Comparison of ENCODE assay signal across 19 cellular contexts in the genomic region with DNA sequence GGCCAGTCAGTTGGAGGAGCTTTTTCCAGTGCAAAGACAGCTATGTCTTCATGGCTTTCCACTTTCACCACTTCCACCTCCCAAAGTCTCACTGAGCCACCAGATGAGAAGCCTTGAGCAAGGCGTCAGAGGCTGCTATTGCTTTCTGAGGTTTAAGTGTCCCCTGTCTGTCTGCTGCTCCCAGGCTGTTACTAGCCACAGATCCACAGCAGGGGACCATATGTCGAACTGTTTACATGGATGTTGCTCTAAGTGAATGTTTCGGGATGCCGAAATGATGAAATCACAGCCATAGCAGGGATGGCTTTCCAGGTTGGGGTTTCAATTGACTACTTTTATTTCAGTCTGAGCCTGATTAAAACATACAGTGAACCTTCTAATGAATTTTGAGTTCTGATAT.
DNase-seq lines count a peak whose midpoint lies in the region; ATAC-seq and TF ChIP-seq lines count a peak whose summit lies in the region.
"Had no signal": no experiment of that assay in that cellular context is flagged by ENCODE, and none has a peak within 500 bp of the region (broad histone marks: within the 10 kb centered on the region; RNA-seq: fewer than 3 reads in every experiment).

No MANE protein-coding gene starts in this region.

- H3K4ac ChIP-seq in mesendoderm (ENCODE audit: low read depth, low read length), result no peak overlapping the region

- DNase-seq in BJ (ENCODE audit: low read depth) (peak; percentile 94), HFFc6 (peak; percentile 42), astrocyte of the hippocampus (ENCODE audit: low read depth, low spot score) (peak; percentile 64), mesendoderm (peak; percentile 50), ecto neural progenitor cell (ENCODE audit: low spot score) (no peak)
- DNase-seq in CD8-positive, alpha-beta T cell, result no peak
- no peak for DNase-seq in stimulated activated CD4-positive, alpha-beta T cell treated with anti-CD3 and anti-CD28 coated beads, Interleukin-2, amount 100 ng/mL, for 48 hours
- DNase-seq: activated CD8-positive, alpha-beta T cell treated with anti-CD3 and anti-CD28 coated beads for 36 hours; activated naive CD8-positive, alpha-beta T cell treated with anti-CD3 and anti-CD28 coated beads, Interleukin-2, amount 10 ng/mL, durations not matched to agents 7 days and 5 days; central memory CD4-positive, alpha-beta T cell; effector memory CD8-positive, alpha-beta T cell; NCI-H2029; pancreas; small intestine; thyroid gland had no signal

- WGBS in mesendoderm (ENCODE audit: extremely low coverage, insufficient coverage, low lambda C conversion rate), result no CpG with 5 or more reads among the region's 4 CpGs

- H3K27ac Mint-ChIP-seq in HFFc6, result peak overlapping the region; percentile 81
- H3K27ac Mint-ChIP-seq in CD8-positive, alpha-beta T cell, result no peak overlapping the region
- H3K27ac Mint-ChIP-seq: activated naive CD8-positive, alpha-beta T cell treated with anti-CD3 and anti-CD28 coated beads, Interleukin-2, amount 10 ng/mL, durations not matched to agents 7 days and 5 days; activated T-helper 1 cell treated with anti-CD3 and anti-CD28 coated beads, Interleukin-12 subunit alpha, Interleukin-12 subunit beta, Interleukin-2, Interleukin-4 antibody, amounts not matched to agents 30 ng/mL and 10 ng/mL and 1 ng/mL, durations not matched to agents 14 hours and 24 hours and 36 hours; effector memory CD8-positive, alpha-beta T cell had no signal

- H4K5ac ChIP-seq in mesendoderm (ENCODE audit: low read length), result no peak overlapping the region

- CTCF ChIA-PET in BJ (lab: Yijun Ruan, JAX), result interaction anchor here (1.3 kb wide), 1 partner anchor 10 kb away, joined by 3 read pairs; no protein-coding TSS in a partner anchor
- CTCF ChIA-PET in CD8-positive, alpha-beta T cell (lab: Charles Lee), result no interaction called here

- no peak overlapping the region for H2BK5ac ChIP-seq in mesendoderm (ENCODE audit: low read length)

- H3K4me1 ChIP-seq in mesendoderm (ENCODE audit: control insufficient read depth, low read depth, low read length), result no peaks in the 10 kb centered on the region
- H3K4me1 ChIP-seq in CD8-positive, alpha-beta T cell (ENCODE audit: insufficient read depth, low read length), result no peaks in the 10 kb centered on the region

- H3K4me2 ChIP-seq in mesendoderm (ENCODE audit: low read length), result no peak overlapping the region

- peaks cover 48% of the 10 kb centered on the region for H3K36me3 Mint-ChIP-seq in HFFc6 (ENCODE audit: low read depth)
- peaks cover 75% of the 10 kb centered on the region for H3K36me3 Mint-ChIP-seq in CD8-positive, alpha-beta T cell

- no peak for ATAC-seq in GM18907 (IDR thresholded peaks at IDR 0.05; ENCODE audit: unreplicated experiment)
- ATAC-seq in CD8-positive, alpha-beta T cell, result no peak
- ATAC-seq: activated CD8-positive, alpha-beta T cell treated with anti-CD3 and anti-CD28 coated beads for 36 hours; effector memory CD8-positive, alpha-beta T cell; Panc1; pancreas had no signal

- H3K18ac ChIP-seq in mesendoderm (ENCODE audit: low read length), result no peak overlapping the region

- H4K8ac ChIP-seq in mesendoderm (ENCODE audit: low read depth, low read length), result no peak overlapping the region

- H2AK5ac ChIP-seq in mesendoderm (ENCODE audit: low read length), result no peak overlapping the region

- no peak overlapping the region for H2BK120ac ChIP-seq in mesendoderm (ENCODE audit: low read depth, low read length)

- H3K36me3 ChIP-seq in BJ (ENCODE audit: control insufficient read depth, insufficient read depth, low read length) (peaks cover 4% of the 10 kb centered on the region; the same call in 1 of the 2 replicates), mesendoderm (ENCODE audit: control insufficient read depth, insufficient read depth, low read length) (peaks cover 7% of the 10 kb centered on the region)
- H3K36me3 ChIP-seq in CD8-positive, alpha-beta T cell (ENCODE audit: insufficient read depth, low read length), result peaks cover 49% of the 10 kb centered on the region

- H3K56ac ChIP-seq in mesendoderm (ENCODE audit: low read length), result no peak overlapping the region

- POLR2A ChIA-PET in BJ (lab: Charles Lee), result no interaction called here
- POLR2A ChIA-PET in CD8-positive, alpha-beta T cell (lab: Charles Lee), result no interaction called here

- H3K79me2 ChIP-seq in mesendoderm (ENCODE audit: control insufficient read depth, insufficient read depth, low read length), result no peaks in the 10 kb centered on the region

- H3K4me1 Mint-ChIP-seq in HFFc6 (ENCODE audit: low read depth), result peaks cover 77% of the 10 kb centered on the region
- peaks cover 2% of the 10 kb centered on the region for H3K4me1 Mint-ChIP-seq in CD8-positive, alpha-beta T cell (ENCODE audit: low read depth)

- H3K9ac ChIP-seq in mesendoderm (ENCODE audit: low read length), result no peak overlapping the region

- intact Hi-C loops in CD8-positive, alpha-beta T cell (cut with DNase I, micrococcal nuclease), result no loop called here

- H3K27ac ChIP-seq in mesendoderm (ENCODE audit: low read depth, low read length), result no peak overlapping the region
- H3K27ac ChIP-seq in CD8-positive, alpha-beta T cell (ENCODE audit: low read depth, low read length), result no peak overlapping the region
- H3K27ac ChIP-seq: pancreas, thyroid gland, VCaP had no signal

- H3K4me3 ChIP-seq in BJ (ENCODE audit: low read depth, low read length) (no peak overlapping the region), mesendoderm (ENCODE audit: low read length) (no peak overlapping the region)
- H3K4me3 ChIP-seq in CD8-positive, alpha-beta T cell (ENCODE audit: low read depth, low read length), result no peak overlapping the region
- H3K4me3 ChIP-seq: pancreas, thyroid gland had no signal

- TF ChIP-seq CTCF in BJ (IDR thresholded peaks at IDR 0.05; ENCODE audit: insufficient read depth, low read depth, low read length) (no peak), HFFc6 (IDR thresholded peaks at IDR 0.05) (no peak)
- TF ChIP-seq CTCF in CD8-positive, alpha-beta T cell (IDR thresholded peaks at IDR 0.05), result no peak

- H3K27me3 ChIP-seq in BJ (ENCODE audit: control insufficient read depth, insufficient read depth, low read length) (no peaks in the 10 kb centered on the region), mesendoderm (ENCODE audit: insufficient read depth, low read length, poor library complexity) (no peaks in the 10 kb centered on the region)
- no peaks in the 10 kb centered on the region for H3K27me3 ChIP-seq in CD8-positive, alpha-beta T cell (ENCODE audit: insufficient read depth, low read length)
- H3K27me3 ChIP-seq: pancreas, thyroid gland had no signal

- H3K4me3 Mint-ChIP-seq in HFFc6, result peak overlapping the region; percentile 29; the same call in 1 of the 2 replicates
- H3K4me3 Mint-ChIP-seq in CD8-positive, alpha-beta T cell, result no peak overlapping the region
- H3K4me3 Mint-ChIP-seq: activated CD8-positive, alpha-beta T cell treated with anti-CD3 and anti-CD28 coated beads for 36 hours; activated naive CD8-positive, alpha-beta T cell treated with anti-CD3 and anti-CD28 coated beads, Interleukin-2, amount 10 ng/mL, durations not matched to agents 7 days and 5 days; activated T-helper 1 cell treated with anti-CD3 and anti-CD28 coated beads, Interleukin-12 subunit alpha, Interleukin-12 subunit beta, Interleukin-2, Interleukin-4 antibody, amounts not matched to agents 30 ng/mL and 10 ng/mL and 1 ng/mL, durations not matched to agents 14 hours and 24 hours and 36 hours; effector memory CD8-positive, alpha-beta T cell had no signal

- H3K79me1 ChIP-seq in mesendoderm (ENCODE audit: low read length), result no peaks in the 10 kb centered on the region

- no peak overlapping the region for H2BK15ac ChIP-seq in mesendoderm (replicated peaks; ENCODE audit: low read depth)

- no peaks in the 10 kb centered on the region for H3K9me3 ChIP-seq in CD8-positive, alpha-beta T cell (ENCODE audit: low read length)
- H3K9me3 ChIP-seq: pancreas, thyroid gland had no signal

- H3K27me3 Mint-ChIP-seq in HFFc6 (ENCODE audit: insufficient read depth), result no peaks in the 10 kb centered on the region
- H3K27me3 Mint-ChIP-seq in CD8-positive, alpha-beta T cell (ENCODE audit: low read depth), result no peaks in the 10 kb centered on the region
- H3K27me3 Mint-ChIP-seq: activated CD8-positive, alpha-beta T cell treated with anti-CD3 and anti-CD28 coated beads for 36 hours; activated naive CD8-positive, alpha-beta T cell treated with anti-CD3 and anti-CD28 coated beads, Interleukin-2, amount 10 ng/mL, durations not matched to agents 7 days and 5 days; effector memory CD8-positive, alpha-beta T cell had no signal

- H3K23ac ChIP-seq in mesendoderm (ENCODE audit: low read length), result no peak overlapping the region

- no peaks in the 10 kb centered on the region for H3K9me3 Mint-ChIP-seq in HFFc6
- H3K9me3 Mint-ChIP-seq in CD8-positive, alpha-beta T cell, result no peaks in the 10 kb centered on the region
- H3K9me3 Mint-ChIP-seq: activated CD8-positive, alpha-beta T cell treated with anti-CD3 and anti-CD28 coated beads for 36 hours; activated naive CD8-positive, alpha-beta T cell treated with anti-CD3 and anti-CD28 coated beads, Interleukin-2, amount 10 ng/mL, durations not matched to agents 7 days and 5 days; activated T-helper 1 cell treated with anti-CD3 and anti-CD28 coated beads, Interleukin-12 subunit alpha, Interleukin-12 subunit beta, Interleukin-2, Interleukin-4 antibody, amounts not matched to agents 30 ng/mL and 10 ng/mL and 1 ng/mL, durations not matched to agents 14 hours and 24 hours and 36 hours; effector memory CD8-positive, alpha-beta T cell had no signal

Comparison
In these comparisons a context has a peak if more than half of its experiments do, and no peak if none do; other contexts are left out.
1. DNase-seq: peak in BJ (single experiment), HFFc6 (single experiment), astrocyte of the hippocampus (single experiment) and mesendoderm (single experiment); none in ecto neural progenitor cell (single experiment), CD8-positive, alpha-beta T cell (0 of 7) and stimulated activated CD4-positive, alpha-beta T cell treated with anti-CD3 and anti-CD28 coated beads, Interleukin-2, amount 100 ng/mL, for 48 hours (0 of 2).